ENCODE assay signal across 13 cellular contexts in the genomic region with DNA sequence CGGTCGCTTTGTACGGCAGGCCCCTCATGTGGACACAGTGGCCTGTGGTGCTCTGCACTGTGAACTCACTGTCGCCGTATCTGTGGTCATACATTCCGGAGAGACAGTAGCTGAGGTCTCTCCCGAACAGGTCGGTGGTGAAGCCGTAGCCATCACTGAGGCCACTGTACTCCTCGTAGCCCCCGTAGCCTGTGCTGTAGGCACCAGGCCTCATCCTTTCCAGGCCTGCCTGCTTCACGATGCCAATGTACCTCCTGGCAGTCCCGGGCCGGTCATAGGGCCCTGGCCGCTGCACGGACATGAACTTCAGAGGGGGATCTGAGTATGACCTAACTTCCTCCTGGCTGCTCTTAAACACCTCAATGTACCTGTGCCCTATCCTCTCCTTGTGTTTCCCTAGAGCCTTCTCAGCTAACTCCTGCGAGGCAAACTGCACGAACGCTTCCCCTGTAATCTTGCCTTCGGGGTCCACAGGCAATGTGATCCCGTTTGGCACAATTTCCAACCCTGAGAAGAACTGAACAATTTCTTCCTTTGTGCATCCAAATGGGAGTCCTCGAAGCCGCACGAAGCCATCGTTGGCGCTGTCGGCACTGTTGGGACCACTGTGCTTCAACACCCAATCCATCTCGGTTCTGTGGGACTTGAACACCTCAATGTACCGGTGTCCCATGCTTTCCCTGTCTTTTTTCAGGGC. TPM values are rescaled to one million over a fixed set of nuclear protein-coding genes. Genes with fewer than 3 reads are reported as not detected.
DNase-seq lines count a peak whose midpoint lies in the region; ATAC-seq lines count a peak whose summit lies in the region.
"Had no signal": no experiment of that assay in that cellular context is flagged by ENCODE, and none has a peak within 500 bp of the region (broad histone marks: within the 10 kb centered on the region; RNA-seq: fewer than 3 reads in every experiment).

No MANE protein-coding gene starts in this region.

- no peak overlapping the region for H3K4me3 Mint-ChIP-seq in stimulated activated naive CD8-positive, alpha-beta T cell treated with anti-CD3 and anti-CD28 coated beads, Interleukin-15, Interleukin-2, amounts not matched to agents 100 ng/mL and 50 ng/mL, for 24 hours
- no peak overlapping the region for H3K4me3 Mint-ChIP-seq in activated CD4-positive, alpha-beta memory T cell treated with anti-CD3 and anti-CD28 coated beads, Interleukin-2, amount 10 ng/mL, durations not matched to agents 7 days and 5 days
- no peak overlapping the region for H3K4me3 Mint-ChIP-seq in memory B cell

- peak overlapping the region; percentile 75 for H3K27ac Mint-ChIP-seq in stimulated activated naive CD8-positive, alpha-beta T cell treated with anti-CD3 and anti-CD28 coated beads, Interleukin-15, Interleukin-2, amounts not matched to agents 100 ng/mL and 50 ng/mL, for 24 hours
- H3K27ac Mint-ChIP-seq in activated CD4-positive, alpha-beta memory T cell treated with anti-CD3 and anti-CD28 coated beads, Interleukin-2, amount 10 ng/mL, durations not matched to agents 7 days and 5 days, result peak overlapping the region; percentile 40
- H3K27ac Mint-ChIP-seq in memory B cell, result peak overlapping the region; percentile 84

- H3K36me3 Mint-ChIP-seq in stimulated activated naive CD8-positive, alpha-beta T cell treated with anti-CD3 and anti-CD28 coated beads, Interleukin-15, Interleukin-2, amounts not matched to agents 100 ng/mL and 50 ng/mL, for 24 hours (ENCODE audit: low read depth), result peaks cover 64% of the 10 kb centered on the region
- H3K36me3 Mint-ChIP-seq in activated CD4-positive, alpha-beta memory T cell treated with anti-CD3 and anti-CD28 coated beads, Interleukin-2, amount 10 ng/mL, durations not matched to agents 7 days and 5 days (ENCODE audit: low read depth), result peaks cover 73% of the 10 kb centered on the region
- H3K36me3 Mint-ChIP-seq in memory B cell, result peaks cover 36% of the 10 kb centered on the region

- no peaks in the 10 kb centered on the region for H3K9me3 Mint-ChIP-seq in stimulated activated naive CD8-positive, alpha-beta T cell treated with anti-CD3 and anti-CD28 coated beads, Interleukin-15, Interleukin-2, amounts not matched to agents 100 ng/mL and 50 ng/mL, for 24 hours
- no peaks in the 10 kb centered on the region for H3K9me3 Mint-ChIP-seq in activated CD4-positive, alpha-beta memory T cell treated with anti-CD3 and anti-CD28 coated beads, Interleukin-2, amount 10 ng/mL, durations not matched to agents 7 days and 5 days
- H3K9me3 Mint-ChIP-seq in memory B cell, result no peaks in the 10 kb centered on the region
- H3K9me3 Mint-ChIP-seq: activated T-helper 2 cell treated with anti-CD3 and anti-CD28 coated beads, Interferon-gamma antibody, Interleukin-2, Interleukin-4, amounts not matched to agents 10 μg/mL and 5 μg/mL and 100 μg/mL, durations not matched to agents 14 hours and 24 hours and 36 hours had no signal

- peaks cover 49% of the 10 kb centered on the region for H3K4me1 Mint-ChIP-seq in stimulated activated naive CD8-positive, alpha-beta T cell treated with anti-CD3 and anti-CD28 coated beads, Interleukin-15, Interleukin-2, amounts not matched to agents 100 ng/mL and 50 ng/mL, for 24 hours (ENCODE audit: low read depth)
- peaks cover 65% of the 10 kb centered on the region for H3K4me1 Mint-ChIP-seq in activated CD4-positive, alpha-beta memory T cell treated with anti-CD3 and anti-CD28 coated beads, Interleukin-2, amount 10 ng/mL, durations not matched to agents 7 days and 5 days
- peaks cover 31% of the 10 kb centered on the region for H3K4me1 Mint-ChIP-seq in memory B cell

- no peaks in the 10 kb centered on the region for H3K27me3 Mint-ChIP-seq in stimulated activated naive CD8-positive, alpha-beta T cell treated with anti-CD3 and anti-CD28 coated beads, Interleukin-15, Interleukin-2, amounts not matched to agents 100 ng/mL and 50 ng/mL, for 24 hours
- no peaks in the 10 kb centered on the region for H3K27me3 Mint-ChIP-seq in activated CD4-positive, alpha-beta memory T cell treated with anti-CD3 and anti-CD28 coated beads, Interleukin-2, amount 10 ng/mL, durations not matched to agents 7 days and 5 days
- H3K27me3 Mint-ChIP-seq in memory B cell, result no peaks in the 10 kb centered on the region

- no peak for DNase-seq in stimulated activated naive CD8-positive, alpha-beta T cell treated with anti-CD3 and anti-CD28 coated beads, Interleukin-15, Interleukin-2, amounts not matched to agents 100 U/mL and 50 U/mL, for 24 hours
- no peak for DNase-seq in activated CD4-positive, alpha-beta memory T cell treated with anti-CD3 and anti-CD28 coated beads, Interleukin-2, amount 10 ng/mL, durations not matched to agents 7 days and 5 days
- DNase-seq in memory B cell (ENCODE audit: low spot score in 2 of 2) (no peak), T1000 (lab: John Stamatoyannopoulos, UW) (no peak), NCI-H526 treated with DMSO at 0.1 percent for 48 hours (lab: John Stamatoyannopoulos, UW) (no peak), midbrain (lab: John Stamatoyannopoulos, UW) (no peak)
- DNase-seq in stimulated activated CD4-positive, alpha-beta T cell treated with anti-CD3 and anti-CD28 coated beads, Interleukin-2, amount 100 ng/mL, for 24 hours, result no peak
- DNase-seq: DND-41 had no signal

- CTCF ChIA-PET in activated CD4-positive, alpha-beta memory T cell treated with anti-CD3 and anti-CD28 coated beads, Interleukin-2, amount 10 ng/mL, durations not matched to agents 7 days and 5 days (lab: Charles Lee), result no interaction called here

- no peak for ATAC-seq in stimulated activated naive CD8-positive, alpha-beta T cell treated with anti-CD3 and anti-CD28 coated beads, Interleukin-15, Interleukin-2, amounts not matched to agents 100 U/mL and 50 U/mL, for 24 hours
- ATAC-seq in memory B cell (ENCODE audit: low read depth), result no peak
- ATAC-seq: mucosa of descending colon had no signal

- POLR2A ChIA-PET in activated CD4-positive, alpha-beta memory T cell treated with anti-CD3 and anti-CD28 coated beads, Interleukin-2, amount 10 ng/mL, durations not matched to agents 7 days and 5 days (lab: Charles Lee), result interaction anchor here (0.6 to 2.6 kb wide), 4 partner anchors 9 to 71 kb away, joined by 5 to 13 read pairs (median 5); no protein-coding TSS in a partner anchor

RNA-seq across cellular contexts. Expression of a gene that starts 15.7 kb away (rescaled TPM):
- not detected for total RNA-seq in activated CD4-positive, alpha-beta memory T cell treated with anti-CD3 and anti-CD28 coated beads, Interleukin-2, amount 10 ng/mL, durations not matched to agents 7 days and 5 days
- total RNA-seq: activated T-helper 2 cell treated with anti-CD3 and anti-CD28 coated beads, Interferon-gamma antibody, Interleukin-2, Interleukin-4, amounts not matched to agents 10 μg/mL and 5 μg/mL and 100 μg/mL, durations not matched to agents 14 hours and 24 hours and 36 hours; frontal cortex; mucosa of descending colon; pulmonary artery endothelial cell had no signal

RNA-seq across cellular contexts. Expression of a gene that starts 21.9 kb away (rescaled TPM):
- 100 to 1,000 TPM; 477 to 494 TPM for total RNA-seq in activated CD4-positive, alpha-beta memory T cell treated with anti-CD3 and anti-CD28 coated beads, Interleukin-2, amount 10 ng/mL, durations not matched to agents 7 days and 5 days

RNA-seq across cellular contexts. Expression of a gene that starts 49.8 kb away (rescaled TPM):
- total RNA-seq in activated CD4-positive, alpha-beta memory T cell treated with anti-CD3 and anti-CD28 coated beads, Interleukin-2, amount 10 ng/mL, durations not matched to agents 7 days and 5 days, result 1 to 10 TPM; 6.1 TPM
